4 cellular contexts compared by ENCODE assay signal in the genomic region with DNA sequence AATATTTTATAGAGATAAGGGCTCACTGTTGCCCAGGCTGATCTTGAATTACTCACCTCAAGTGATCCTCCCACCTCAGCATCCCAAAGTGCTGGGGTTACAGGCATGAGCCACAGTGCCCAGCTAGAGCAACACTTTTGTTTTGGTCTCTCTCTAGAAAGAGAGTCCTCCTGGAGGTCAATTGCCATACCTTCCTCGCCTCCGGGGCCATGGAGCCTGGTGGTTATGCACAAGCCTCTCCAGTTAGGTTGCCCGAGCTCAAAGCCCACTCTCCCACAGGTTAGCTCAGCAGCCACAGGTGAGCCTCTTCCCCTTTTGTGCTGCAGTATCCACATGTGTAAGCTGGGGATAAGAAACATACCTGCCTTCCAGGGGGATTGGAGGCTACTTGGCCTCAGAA.
"Had no signal": no experiment of that assay in that cellular context is flagged by ENCODE, and none has a peak within 500 bp of the region (broad histone marks: within the 10 kb centered on the region; RNA-seq: fewer than 3 reads in every experiment).

No MANE protein-coding gene starts in this region.

- H3K4me3 ChIP-seq: K562 had no signal

- H3K27ac ChIP-seq: HL-60 had no signal

- DNase-seq: IMR-90 had no signal

- ATAC-seq: HepG2, K562 had no signal
